8 cellular contexts compared by ENCODE assay signal in genomic region chr5:134648425-134649162, GRCh38. TPM values are rescaled to one million over a fixed set of nuclear protein-coding genes. Genes with fewer than 3 reads are reported as not detected.
A peak's percentile ranks its signal among the peaks of the same experiment; 100 is the strongest.
DNase-seq lines count a peak whose midpoint lies in the region; ATAC-seq and TF ChIP-seq lines count a peak whose summit lies in the region.

Gene SEC24A (plus strand): TSS chr5:134648785. CDS start chr5:134649077, 292 bp downstream.

- intact Hi-C loops in IMR-90 (cut with micrococcal nuclease) = loop anchor here (1.0 kb wide), 1 partner anchor 16 kb away; the partner anchor contains the start of gene SAR1B

- H3K4me3 ChIP-seq in IMR-90 (ENCODE audit: insufficient read depth, low read depth, low read length) (peak within 1 kb of the TSS; percentile 97), mucosa of rectum (ENCODE audit: low read length in 2 of 2) (peak within 1 kb of the TSS; percentile 97 to 98)

- peak within 1 kb of the TSS; percentile 98 for H2AK5ac ChIP-seq in IMR-90 (ENCODE audit: low read depth, low read length)

- H3K4me3 Mint-ChIP-seq in activated T-cell treated with anti-CD3 and anti-CD28 coated beads, Interleukin-2, amount 50 U/mL, for 24 hours = peak within 1 kb of the TSS; percentile 88

- ATAC-seq in GM21528 (IDR thresholded peaks at IDR 0.05; ENCODE audit: low FRiP score, unreplicated experiment) (peak; percentile 68), IMR-90 (ENCODE audit: low read depth) (peak; percentile 76)

- peak within 1 kb of the TSS; percentile 90 for H3K27ac ChIP-seq in IMR-90 (ENCODE audit: insufficient read depth, low read length)
- peak within 1 kb of the TSS; percentile 93 to 97 for H3K27ac ChIP-seq in mucosa of rectum (ENCODE audit: low read depth in 2 of 2, low read length in 2 of 2)

- peaks cover 39% of the 10 kb centered on the region for H3K4me1 Mint-ChIP-seq in activated T-cell treated with anti-CD3 and anti-CD28 coated beads, Interleukin-2, amount 50 U/mL, for 24 hours (ENCODE audit: low read depth)

- H2BK15ac ChIP-seq in IMR-90 (ENCODE audit: low read depth, low read length) = peak within 1 kb of the TSS; percentile 81

- H3K4me2 ChIP-seq in IMR-90 (ENCODE audit: low read depth, low read length) = peak within 1 kb of the TSS; percentile 96

- H3K36me3 ChIP-seq in IMR-90 (ENCODE audit: control insufficient read depth, insufficient read depth, low read length) = peaks cover 5% of the 10 kb centered on the region; the same call in 1 of the 2 replicates
- no peaks in the 10 kb centered on the region for H3K36me3 ChIP-seq in mucosa of rectum (ENCODE audit: control insufficient read depth in 2 of 2, insufficient read depth in 2 of 2, low read length in 2 of 2)

- no peak for TF ChIP-seq CTCF in IMR-90 (conservative IDR thresholded peaks at IDR 0.05; ENCODE audit: low read depth, low read length)

- DNase-seq in DMS114 treated with DMSO at 0.1 percent for 48 hours (lab: John Stamatoyannopoulos, UW; ENCODE audit: unreplicated experiment) = peak; percentile 74
- DNase-seq in IMR-90 = peak; percentile 87
- peak; percentile 90 for DNase-seq in activated T-cell treated with anti-CD3 and anti-CD28 coated beads, Interleukin-2, amount 50 U/mL, for 24 hours
- DNase-seq in erythroblast (lab: John Stamatoyannopoulos, UW) = peak; percentile 91 to 93
- peak; percentile 92 for DNase-seq in stimulated activated CD8-positive, alpha-beta memory T cell treated with anti-CD3 and anti-CD28 coated beads, Interleukin-4, amount 100 ng/mL, for 48 hours

- H3K79me1 ChIP-seq in IMR-90 (ENCODE audit: low read depth in 1 of 2, low read length in 2 of 2) = peaks cover 6 to 19% of the 10 kb centered on the region in 2 experiments; a peak in 2 of 4 replicates

- H3K9me1 ChIP-seq in IMR-90 (ENCODE audit: insufficient read depth, low read length) = no peaks in the 10 kb centered on the region; the same call in none of the 2 replicates

- dilution Hi-C loops in IMR-90 (cut with HindIII; ENCODE audit: low sequenced_read_pairs, unreplicated experiment) = no loop called here

- H3K18ac ChIP-seq in IMR-90 (ENCODE audit: low read depth, low read length) = peak within 1 kb of the TSS; percentile 98

- H4K91ac ChIP-seq in IMR-90 (ENCODE audit: insufficient read depth, low read depth, low read length) = peak within 1 kb of the TSS; percentile 98

- H2BK20ac ChIP-seq in IMR-90 (ENCODE audit: low read depth, low read length) = peak within 1 kb of the TSS; percentile 70; the same call in 1 of the 2 replicates

- H4K20me1 ChIP-seq in IMR-90 (ENCODE audit: insufficient read depth, low read length) = peaks cover 40% of the 10 kb centered on the region

- H3K4ac ChIP-seq in IMR-90 (ENCODE audit: low read depth, low read length) = peak within 1 kb of the TSS; percentile 100

- POLR2A ChIA-PET in IMR-90 (lab: Charles Lee; ENCODE audit: unreplicated experiment) = interaction anchor here (0.6 to 1.0 kb wide), 3 partner anchors 9 to 17 kb away, joined by 3 read pairs; no protein-coding TSS in a partner anchor

- no TSS peak for BruUV-seq in IMR-90 (replicated peaks; lab: Mats Ljungman, UMichigan)

- TF ChIP-seq POLR2A in IMR-90 (IDR thresholded peaks at IDR 0.05; ENCODE audit: low read depth, low read length) (peak; percentile 86), erythroblast (IDR thresholded peaks at IDR 0.05; ENCODE audit: low read length) (peak; percentile 83)

- no peaks in the 10 kb centered on the region for H3K27me3 ChIP-seq in IMR-90 (ENCODE audit: control insufficient read depth, insufficient read depth, low read length)
- H3K27me3 ChIP-seq in mucosa of rectum (ENCODE audit: control insufficient read depth in 2 of 2, insufficient read depth in 2 of 2, low read length in 2 of 2) = no peaks in the 10 kb centered on the region

- TF ChIP-seq RAD21 in IMR-90 (IDR thresholded peaks at IDR 0.05; ENCODE audit: low read length) = no peak

- H4K5ac ChIP-seq in IMR-90 (ENCODE audit: low read depth, low read length) = peak within 1 kb of the TSS; percentile 97

- H3K4me1 ChIP-seq in IMR-90 (ENCODE audit: control insufficient read depth, insufficient read depth, low read length) (no peaks in the 10 kb centered on the region), mucosa of rectum (ENCODE audit: control insufficient read depth in 2 of 2, insufficient read depth in 2 of 2, low read length in 2 of 2) (peaks cover 0 to 13% of the 10 kb centered on the region in 2 donors)

- peak within 1 kb of the TSS; percentile 99 for H3K27ac Mint-ChIP-seq in activated T-cell treated with anti-CD3 and anti-CD28 coated beads, Interleukin-2, amount 50 U/mL, for 24 hours

- H3K9ac ChIP-seq in IMR-90 (ENCODE audit: low read depth, low read length) (peak within 1 kb of the TSS; percentile 99), mucosa of rectum (ENCODE audit: low read depth in 1 of 2, low read length in 2 of 2) (peak within 1 kb of the TSS; percentile 96 to 99)

- peak within 1 kb of the TSS; percentile 100 for H3K14ac ChIP-seq in IMR-90 (replicated peaks; ENCODE audit: low read depth, low read length)

- in situ Hi-C loops in IMR-90 (cut with MboI; ENCODE audit: low sequenced_read_pairs) = no loop called here

- peak within 1 kb of the TSS; percentile 92 for H2BK120ac ChIP-seq in IMR-90 (ENCODE audit: low read depth, low read length)

- peak within 1 kb of the TSS; percentile 97 for H2AK9ac ChIP-seq in IMR-90 (replicated peaks; ENCODE audit: low read depth, low read length, poor library complexity)

- peak within 1 kb of the TSS; percentile 92 for H2BK5ac ChIP-seq in IMR-90 (ENCODE audit: low read depth, low read length, poor library complexity, severe bottlenecking)

- peak within 1 kb of the TSS; percentile 100 for H3K23ac ChIP-seq in IMR-90 (ENCODE audit: low read depth, low read length)

- CTCF ChIA-PET in IMR-90 (lab: Yijun Ruan, JAX) = interaction anchor here (0.5 kb wide), 1 partner anchor 191 kb away, joined by 3 read pairs; no protein-coding TSS in a partner anchor

- H3K36me3 Mint-ChIP-seq in activated T-cell treated with anti-CD3 and anti-CD28 coated beads, Interleukin-2, amount 50 U/mL, for 24 hours (ENCODE audit: low read depth) = peaks cover 30% of the 10 kb centered on the region

- H3K9me3 ChIP-seq in IMR-90 (ENCODE audit: control insufficient read depth, insufficient read depth, low read length) = no peaks in the 10 kb centered on the region
- no peaks in the 10 kb centered on the region for H3K9me3 ChIP-seq in mucosa of rectum (ENCODE audit: control insufficient read depth in 2 of 2, low read length in 2 of 2)

- H3K56ac ChIP-seq in IMR-90 (ENCODE audit: extremely low read depth, insufficient read depth, low read length) = peak within 1 kb of the TSS; percentile 100

- no peaks in the 10 kb centered on the region for H3K27me3 Mint-ChIP-seq in activated T-cell treated with anti-CD3 and anti-CD28 coated beads, Interleukin-2, amount 50 U/mL, for 24 hours

- 0% methylated on average over 21 of the region's 69 CpGs; no CpG with 5 or more reads in 1 of the 2 experiments for WGBS in IMR-90 (ENCODE audit: extremely low coverage in 2 of 2, insufficient read length in 1 of 2), 2 experiments

- H2AFZ ChIP-seq in IMR-90 (replicated peaks; ENCODE audit: low read length, poor library complexity) = peak within 1 kb of the TSS; percentile 93

- no peaks in the 10 kb centered on the region for H3K9me3 Mint-ChIP-seq in activated T-cell treated with anti-CD3 and anti-CD28 coated beads, Interleukin-2, amount 50 U/mL, for 24 hours

- peak within 1 kb of the TSS; percentile 93 to 100 for H4K8ac ChIP-seq in IMR-90 (ENCODE audit: low read depth in 2 of 2, low read length in 2 of 2)

TF ChIP-seq in IMR-90, 13 proteins besides CTCF, POLR2A, EP300 and RAD21 (continues in another document):
- TF ChIP-seq CEBPB (IDR thresholded peaks at IDR 0.05; ENCODE audit: low read depth, low read length) (peak; percentile 86), BHLHE40 (IDR thresholded peaks at IDR 0.05; ENCODE audit: low read depth, low read length) (peak; percentile 98), USF2 (IDR thresholded peaks at IDR 0.05; ENCODE audit: low read depth, low read length) (peak; percentile 75), CHD1 (IDR thresholded peaks at IDR 0.05; ENCODE audit: low read depth, low read length) (no peak; the same call in 1 of the 2 replicates)

TF ChIP-seq in PFSK-1, 5 proteins besides CTCF, POLR2A, EP300 and RAD21 (continues in another document):
- TF ChIP-seq POLR2AphosphoS5 (IDR thresholded peaks at IDR 0.05; ENCODE audit: low read depth, low read length) (peak; percentile 93), SIN3A (IDR thresholded peaks at IDR 0.05; ENCODE audit: borderline replicate concordance, insufficient read depth, low read length) (peak; percentile 79; the same call in 1 of the 2 replicates), FOXP2 (optimal IDR thresholded peaks at IDR 0.05; ENCODE audit: borderline replicate concordance, extremely low read depth, extremely low read length, insufficient read depth) (peak; percentile 75), TAF1 (IDR thresholded peaks at IDR 0.05; ENCODE audit: borderline replicate concordance, insufficient read depth, low read length) (peak; percentile 80; the same call in 1 of the 2 replicates)

RNA-seq across cellular contexts. Expression of gene SEC24A, which starts in this region (rescaled TPM):
- 28.1 and 31.7 TPM in 2 replicates for total RNA-seq in IMR-90 (2012; rRNA removed)
- 23.9 and 25.4 TPM in 2 replicates for polyA plus RNA-seq in IMR-90 (2012; rRNA removed)
- 7.1 and 9.5 TPM in 2 replicates for polyA plus RNA-seq in IMR-90 (2012; cell fraction: cytosol; rRNA removed)
- polyA plus RNA-seq in IMR-90 (2012; cell fraction: nucleus; rRNA removed; ENCODE audit: low replicate concordance) = 8.4 and 26.1 TPM in 2 replicates
- 8.7 TPM for polyA plus RNA-seq in PFSK-1 (2012; ENCODE audit: insufficient read length, low read depth)

Comparison
In these comparisons a context has a peak if more than half of its experiments do, and no peak if none do; other contexts are left out.
1. Peak in every context shown above with its lines: DNase-seq, ATAC-seq, H3K4me3 ChIP-seq and H3K27ac ChIP-seq.